ENCODE assay signal across 13 cellular contexts in genomic region chrX:71617742-71618141, GRCh38. TPM values are rescaled to one million over a fixed set of nuclear protein-coding genes. Genes with fewer than 3 reads are reported as not detected.
DNase-seq lines count a peak whose midpoint lies in the region; ATAC-seq and TF ChIP-seq lines count a peak whose summit lies in the region.
"Had no signal": no experiment of that assay in that cellular context is flagged by ENCODE, and none has a peak within 500 bp of the region (broad histone marks: within the 10 kb centered on the region; RNA-seq: fewer than 3 reads in every experiment).

No MANE protein-coding gene starts in this region.

- TF ChIP-seq CTCF in OCI-LY7 (conservative IDR thresholded peaks at IDR 0.05; ENCODE audit: low read length) (no peak), endothelial cell (IDR thresholded peaks at IDR 0.05; ENCODE audit: unreplicated experiment) (no peak)

- no peak overlapping the region for H2AFZ ChIP-seq in OCI-LY7 (ENCODE audit: low read length)

- peak overlapping the region; percentile 41 for H3K27ac ChIP-seq in OCI-LY7 (ENCODE audit: low read depth, low read length, poor library complexity, severe bottlenecking)
- H3K27ac ChIP-seq: ovary, tibial artery had no signal

- no peaks in the 10 kb centered on the region for H3K27me3 Mint-ChIP-seq in activated CD4-positive, alpha-beta T cell treated with anti-CD3 and anti-CD28 coated beads, Interleukin-2, amount 10 ng/mL, durations not matched to agents 7 days and 5 days
- H3K27me3 Mint-ChIP-seq in endothelial cell (ENCODE audit: unreplicated experiment), result peaks cover 2% of the 10 kb centered on the region
- H3K27me3 Mint-ChIP-seq in stimulated activated naive CD8-positive, alpha-beta T cell treated with anti-CD3 and anti-CD28 coated beads, Interleukin-15, Interleukin-2, amounts not matched to agents 100 ng/mL and 50 ng/mL, for 24 hours, result no peaks in the 10 kb centered on the region

- no TSS peak for BruUV-seq in OCI-LY7 (replicated peaks; lab: Mats Ljungman, UMichigan)

- H3K4me1 ChIP-seq in OCI-LY7 (ENCODE audit: insufficient read depth, low read length, poor library complexity, severe bottlenecking), result peaks cover 50% of the 10 kb centered on the region

- peaks cover 6% of the 10 kb centered on the region; the same call in 1 of the 2 replicates for H3K9me3 ChIP-seq in OCI-LY7 (ENCODE audit: low read length)
- H3K9me3 ChIP-seq: ovary, tibial artery had no signal

- peak overlapping the region; percentile 91 for H3K27ac Mint-ChIP-seq in activated CD4-positive, alpha-beta T cell treated with anti-CD3 and anti-CD28 coated beads, Interleukin-2, amount 10 ng/mL, durations not matched to agents 7 days and 5 days
- H3K27ac Mint-ChIP-seq in endothelial cell (ENCODE audit: unreplicated experiment), result peak overlapping the region; percentile 24
- peak overlapping the region; percentile 98 for H3K27ac Mint-ChIP-seq in stimulated activated naive CD8-positive, alpha-beta T cell treated with anti-CD3 and anti-CD28 coated beads, Interleukin-15, Interleukin-2, amounts not matched to agents 100 ng/mL and 50 ng/mL, for 24 hours

- peaks cover 10% of the 10 kb centered on the region for H3K36me3 ChIP-seq in OCI-LY7 (ENCODE audit: insufficient read depth, low read length)
- H3K36me3 ChIP-seq: ovary had no signal

- peaks cover 55% of the 10 kb centered on the region for H3K36me3 Mint-ChIP-seq in activated CD4-positive, alpha-beta T cell treated with anti-CD3 and anti-CD28 coated beads, Interleukin-2, amount 10 ng/mL, durations not matched to agents 7 days and 5 days (ENCODE audit: low read depth)
- H3K36me3 Mint-ChIP-seq in endothelial cell (ENCODE audit: low read depth, unreplicated experiment), result peaks cover 21% of the 10 kb centered on the region
- H3K36me3 Mint-ChIP-seq in stimulated activated naive CD8-positive, alpha-beta T cell treated with anti-CD3 and anti-CD28 coated beads, Interleukin-15, Interleukin-2, amounts not matched to agents 100 ng/mL and 50 ng/mL, for 24 hours (ENCODE audit: low read depth), result peaks cover 35% of the 10 kb centered on the region

- ATAC-seq in GM18511 (IDR thresholded peaks at IDR 0.05; ENCODE audit: unreplicated experiment), result no peak

- intact Hi-C loops in OCI-LY7 (cut with micrococcal nuclease; ENCODE audit: unreplicated experiment), result no loop called here

- no peaks in the 10 kb centered on the region for H3K9me3 Mint-ChIP-seq in activated CD4-positive, alpha-beta T cell treated with anti-CD3 and anti-CD28 coated beads, Interleukin-2, amount 10 ng/mL, durations not matched to agents 7 days and 5 days
- H3K9me3 Mint-ChIP-seq in endothelial cell (ENCODE audit: unreplicated experiment), result no peaks in the 10 kb centered on the region
- no peaks in the 10 kb centered on the region for H3K9me3 Mint-ChIP-seq in stimulated activated naive CD8-positive, alpha-beta T cell treated with anti-CD3 and anti-CD28 coated beads, Interleukin-15, Interleukin-2, amounts not matched to agents 100 ng/mL and 50 ng/mL, for 24 hours

- no peaks in the 10 kb centered on the region for H4K20me1 ChIP-seq in OCI-LY7 (ENCODE audit: insufficient read depth, low read length)

- H3K4me1 Mint-ChIP-seq in activated CD4-positive, alpha-beta T cell treated with anti-CD3 and anti-CD28 coated beads, Interleukin-2, amount 10 ng/mL, durations not matched to agents 7 days and 5 days, result peaks cover 81% of the 10 kb centered on the region
- H3K4me1 Mint-ChIP-seq in endothelial cell (ENCODE audit: unreplicated experiment), result peaks cover 21% of the 10 kb centered on the region
- H3K4me1 Mint-ChIP-seq in stimulated activated naive CD8-positive, alpha-beta T cell treated with anti-CD3 and anti-CD28 coated beads, Interleukin-15, Interleukin-2, amounts not matched to agents 100 ng/mL and 50 ng/mL, for 24 hours (ENCODE audit: low read depth), result peaks cover 83% of the 10 kb centered on the region

- CTCF ChIA-PET in activated CD4-positive, alpha-beta T cell treated with anti-CD3 and anti-CD28 coated beads, Interleukin-2, amount 10 ng/mL, durations not matched to agents 7 days and 5 days (lab: Charles Lee), result interaction anchor here (1.6 to 1.9 kb wide), 2 partner anchors 21 to 33 kb away, joined by 5 to 8 read pairs; no protein-coding TSS in a partner anchor
- CTCF ChIA-PET in OCI-LY7 (lab: Charles Lee; ENCODE audit: unreplicated experiment), result no interaction called here

- H3K79me2 ChIP-seq in OCI-LY7 (ENCODE audit: insufficient read depth, low read depth, low read length), result no peaks in the 10 kb centered on the region

- peak overlapping the region; percentile 92 for H3K4me3 Mint-ChIP-seq in activated CD4-positive, alpha-beta T cell treated with anti-CD3 and anti-CD28 coated beads, Interleukin-2, amount 10 ng/mL, durations not matched to agents 7 days and 5 days
- H3K4me3 Mint-ChIP-seq in endothelial cell (ENCODE audit: unreplicated experiment), result no peak overlapping the region
- H3K4me3 Mint-ChIP-seq in stimulated activated naive CD8-positive, alpha-beta T cell treated with anti-CD3 and anti-CD28 coated beads, Interleukin-15, Interleukin-2, amounts not matched to agents 100 ng/mL and 50 ng/mL, for 24 hours, result peak overlapping the region; percentile 89

- no peak overlapping the region for H3K4me3 ChIP-seq in OCI-LY7 (ENCODE audit: low read depth, low read length, poor library complexity, severe bottlenecking)
- H3K4me3 ChIP-seq: ovary, tibial artery had no signal

- POLR2A ChIA-PET in activated CD4-positive, alpha-beta T cell treated with anti-CD3 and anti-CD28 coated beads, Interleukin-2, amount 10 ng/mL, durations not matched to agents 7 days and 5 days (lab: Charles Lee), result interaction anchor here (1.3 kb wide), 1 partner anchor 85 kb away, joined by 8 read pairs; the partner anchor contains the start of gene OGT
- POLR2A ChIA-PET in OCI-LY7 (lab: Charles Lee), result no interaction called here

- H3K4me2 ChIP-seq in OCI-LY7 (ENCODE audit: low read length), result peak overlapping the region; percentile 58

- no peak for DNase-seq in activated CD4-positive, alpha-beta T cell treated with anti-CD3 and anti-CD28 coated beads, Interleukin-2, amount 10 ng/mL, durations not matched to agents 7 days and 5 days
- no peak for DNase-seq in activated CD4-positive, alpha-beta T cell treated with anti-CD3 and anti-CD28 coated beads for 48 hours
- DNase-seq in OCI-LY7 (ENCODE audit: low spot score) (no peak), endothelial cell (ENCODE audit: low spot score) (no peak), NCI-H345 treated with DMSO at 0.1 percent for 48 hours (lab: John Stamatoyannopoulos, UW; ENCODE audit: unreplicated experiment) (no peak), H4 (ENCODE audit: low spot score) (no peak)
- DNase-seq: amygdala, ovary, PC-3, tibial artery had no signal

- H3K9me2 ChIP-seq in OCI-LY7 (ENCODE audit: insufficient read depth, low read length), result no peaks in the 10 kb centered on the region

RNA-seq across cellular contexts. Expression of gene CXCR3, which starts 0.6 kb away (rescaled TPM):
- total RNA-seq in activated CD4-positive, alpha-beta T cell treated with anti-CD3 and anti-CD28 coated beads, Interleukin-2, amount 10 ng/mL, durations not matched to agents 7 days and 5 days, result 10 to 100 TPM; 68.2 to 73.5 TPM
- total RNA-seq in OCI-LY7 (2014; rRNA removed; shearing (Covaris generic)), result not detected in 2 replicates
- total RNA-seq in OCI-LY7 (2022) (not detected in 2 replicates), endothelial cell (ENCODE audit: unreplicated experiment) (0.54 TPM)
- not detected in 2 replicates for total RNA-seq in H4 (2014; rRNA removed; shearing (Covaris generic))
- total RNA-seq: lung microvascular endothelial cell, PC-3 had no signal

RNA-seq across cellular contexts. Expression of gene GCNA, which starts 39.5 kb away (rescaled TPM):
- total RNA-seq in activated CD4-positive, alpha-beta T cell treated with anti-CD3 and anti-CD28 coated beads, Interleukin-2, amount 10 ng/mL, durations not matched to agents 7 days and 5 days, result 1 to 10 TPM; 4.7 to 5.9 TPM
- total RNA-seq in OCI-LY7 (2014; rRNA removed; shearing (Covaris generic)), result 2.0 and 2.1 TPM in 2 replicates
- total RNA-seq in OCI-LY7 (2022) (3.9 and 4.2 TPM in 2 replicates), endothelial cell (ENCODE audit: unreplicated experiment) (3.0 TPM)
- total RNA-seq in H4 (2014; rRNA removed; shearing (Covaris generic)), result 1.0 and 1.2 TPM in 2 replicates

Comparison
In these comparisons a context has a peak if more than half of its experiments do, and no peak if none do; other contexts are left out.
1. H3K27ac Mint-ChIP-seq: peak in every context shown above with its lines; median percentile 98 in stimulated activated naive CD8-positive, alpha-beta T cell treated with anti-CD3 and anti-CD28 coated beads, Interleukin-15, Interleukin-2, amounts not matched to agents 100 ng/mL and 50 ng/mL, for 24 hours; 91 in activated CD4-positive, alpha-beta T cell treated with anti-CD3 and anti-CD28 coated beads, Interleukin-2, amount 10 ng/mL, durations not matched to agents 7 days and 5 days; 24 in endothelial cell.
2. RNA of gene CXCR3, which starts 0.6 kb away (total RNA-seq): 68.2 to 73.5 TPM in activated CD4-positive, alpha-beta T cell treated with anti-CD3 and anti-CD28 coated beads, Interleukin-2, amount 10 ng/mL, durations not matched to agents 7 days and 5 days; 0.54 TPM in endothelial cell (single experiment), not detected in OCI-LY7 and not detected in H4; every median in the first group is over 10 times any median in the second.